8 cellular contexts compared by ENCODE assay signal in the genomic region with DNA sequence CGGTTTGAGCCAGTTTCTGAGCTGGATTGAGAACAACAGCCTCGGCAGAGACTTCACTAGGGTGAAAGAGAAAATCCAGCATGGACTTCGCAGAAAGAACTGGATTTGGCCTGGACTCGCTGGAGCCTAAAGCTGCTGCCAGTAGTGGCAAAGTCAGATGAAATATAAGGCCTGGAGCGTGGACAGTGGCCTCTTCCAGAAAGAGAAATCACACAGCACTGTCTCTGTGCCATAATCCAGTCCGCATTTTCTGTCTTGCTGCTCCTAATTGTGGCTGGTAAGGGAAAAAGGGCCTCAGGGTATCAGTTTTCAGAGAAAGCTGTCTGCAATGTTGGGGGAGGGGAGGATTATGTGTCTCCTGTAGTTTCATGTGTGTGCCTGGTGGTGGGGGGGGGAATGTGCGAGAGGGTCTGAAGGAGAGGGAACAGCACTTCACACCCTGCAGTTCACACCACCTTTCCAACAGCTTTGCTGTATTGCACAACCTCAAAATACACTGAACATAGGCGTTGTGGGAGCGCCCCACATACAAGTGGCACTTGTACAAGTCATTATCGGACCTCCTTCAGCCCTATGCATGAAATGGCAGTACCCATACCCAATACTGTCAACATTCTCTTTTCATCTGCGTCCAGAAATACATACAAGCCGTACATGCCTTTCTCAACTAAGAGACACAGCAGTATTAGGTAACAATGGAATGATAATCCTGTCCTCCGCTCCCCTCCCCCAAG.
DNase-seq lines count a peak whose midpoint lies in the region; ATAC-seq and TF ChIP-seq lines count a peak whose summit lies in the region.

No MANE protein-coding gene starts in this region.

- ATAC-seq in GM18517 (IDR thresholded peaks at IDR 0.05; ENCODE audit: unreplicated experiment) = peak; percentile 72
- peak; percentile 65 for ATAC-seq in HG03354 (IDR thresholded peaks at IDR 0.05; ENCODE audit: poor library complexity, severe bottlenecking, unreplicated experiment)

- TF ChIP-seq CTCF in dorsolateral prefrontal cortex (IDR thresholded peaks at IDR 0.05 in 54 of 56, conservative IDR thresholded peaks at IDR 0.05 in 2 of 56; ENCODE audit: low read depth in 1 of 56, partially characterized antibody in 56 of 56) (peak in 11 of 56 donors; percentile 2 to 39 (median 15)), lower leg skin (IDR thresholded peaks at IDR 0.05) (no peak)

- 13 to 15% methylated on average over 13 of the region's 13 CpGs for WGBS in lower leg skin, 2 donors

- peak; percentile 23 for DNase-seq in 8988T
- DNase-seq in NCI-H510A (lab: John Stamatoyannopoulos, UW) = peak; percentile 98
- peak; percentile 51 to 56 for DNase-seq in activated CD4-positive, alpha-beta T cell treated with anti-CD3 and anti-CD28 coated beads, Interleukin-2, amount 50 U/mL, for 4 hours
- peak in 8 of 10 donors; percentile 81 to 98 (median 88) for DNase-seq in dorsolateral prefrontal cortex
- DNase-seq in lower leg skin (ENCODE audit: low spot score in 2 of 2) = peak; percentile 98 to 99
- DNase-seq in stimulated activated CD4-positive, alpha-beta T cell treated with anti-CD3 and anti-CD28 coated beads, Interleukin-4, amount 100 ng/mL, for 24 hours = peak; percentile 87

- no peaks in the 10 kb centered on the region for H3K27me3 ChIP-seq in dorsolateral prefrontal cortex

- H3K27ac ChIP-seq in dorsolateral prefrontal cortex = peak overlapping the region; percentile 75 to 98 (median 94)

- H3K4me3 ChIP-seq in dorsolateral prefrontal cortex (peak overlapping the region in 31 of 59 donors; percentile 1 to 53 (median 34)), lower leg skin (ENCODE audit: low read depth, poor library complexity, severe bottlenecking) (no peak overlapping the region)

- no peak for TF ChIP-seq POLR2A in lower leg skin (IDR thresholded peaks at IDR 0.05)

- intact Hi-C loops in dorsolateral prefrontal cortex (cut with DNase I) (loop anchor here (1.0 to 5.0 kb wide), 4 partner anchors 107 to 161 kb away; a partner anchor contains a TSS), lower leg skin (cut with DNase I; ENCODE audit: low total_unique reads) (no loop called here)

Comparison
In these comparisons a context has a peak if more than half of its experiments do, and no peak if none do; other contexts are left out.
1. DNase-seq: peak in every context shown above with its lines; median percentile 98 in lower leg skin; 98 in NCI-H510A; 88 in dorsolateral prefrontal cortex; 87 in stimulated activated CD4-positive, alpha-beta T cell treated with anti-CD3 and anti-CD28 coated beads, Interleukin-4, amount 100 ng/mL, for 24 hours; 54 in activated CD4-positive, alpha-beta T cell treated with anti-CD3 and anti-CD28 coated beads, Interleukin-2, amount 50 U/mL, for 4 hours; 23 in 8988T.